1 cellular context compared by ENCODE assay signal in the genomic region with DNA sequence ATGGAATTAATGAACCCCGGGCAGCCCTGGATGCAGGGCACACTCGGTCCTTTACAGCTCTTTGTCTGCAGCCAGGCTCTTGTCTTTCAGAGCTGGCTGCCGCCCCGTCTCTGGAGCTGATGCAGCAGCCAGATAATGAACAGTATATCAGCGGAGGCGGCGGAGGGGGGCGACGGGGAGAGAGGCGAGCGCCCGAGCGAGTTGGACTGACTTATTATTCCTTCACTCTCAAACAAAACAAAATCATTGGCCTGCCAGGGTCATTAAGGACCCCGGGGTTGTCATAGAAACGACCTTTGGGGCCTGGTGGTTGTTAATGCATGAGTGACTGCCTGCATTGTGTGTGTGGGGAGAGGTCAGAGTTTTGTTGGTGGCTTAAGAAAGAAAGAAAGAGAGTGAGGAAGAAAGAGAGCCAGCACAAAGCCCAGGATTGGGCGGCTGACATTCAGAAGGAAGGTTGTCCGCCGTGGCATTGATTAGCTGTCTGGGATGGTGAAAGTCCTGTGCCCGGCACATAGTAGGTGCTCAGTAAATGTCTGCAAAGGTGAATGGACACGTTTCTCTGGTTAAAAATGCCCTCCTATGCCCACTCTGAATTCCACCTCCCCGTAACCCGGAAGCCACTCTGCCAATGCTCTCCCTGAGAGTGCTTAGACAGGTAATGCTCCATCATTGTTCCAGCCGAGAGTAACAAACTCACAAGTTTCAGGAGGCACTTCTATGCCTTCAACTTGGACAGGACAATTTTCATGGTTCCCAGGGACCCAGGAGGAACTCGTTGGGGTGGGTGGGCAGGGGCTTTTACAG.
TF ChIP-seq lines count a peak whose summit lies in the region.

No MANE protein-coding gene starts in this region.

TF ChIP-seq in K562, 482 proteins besides CTCF, POLR2A, EP300 and RAD21 (continued from another document and continues in another):
- TF ChIP-seq, protein P1, sequence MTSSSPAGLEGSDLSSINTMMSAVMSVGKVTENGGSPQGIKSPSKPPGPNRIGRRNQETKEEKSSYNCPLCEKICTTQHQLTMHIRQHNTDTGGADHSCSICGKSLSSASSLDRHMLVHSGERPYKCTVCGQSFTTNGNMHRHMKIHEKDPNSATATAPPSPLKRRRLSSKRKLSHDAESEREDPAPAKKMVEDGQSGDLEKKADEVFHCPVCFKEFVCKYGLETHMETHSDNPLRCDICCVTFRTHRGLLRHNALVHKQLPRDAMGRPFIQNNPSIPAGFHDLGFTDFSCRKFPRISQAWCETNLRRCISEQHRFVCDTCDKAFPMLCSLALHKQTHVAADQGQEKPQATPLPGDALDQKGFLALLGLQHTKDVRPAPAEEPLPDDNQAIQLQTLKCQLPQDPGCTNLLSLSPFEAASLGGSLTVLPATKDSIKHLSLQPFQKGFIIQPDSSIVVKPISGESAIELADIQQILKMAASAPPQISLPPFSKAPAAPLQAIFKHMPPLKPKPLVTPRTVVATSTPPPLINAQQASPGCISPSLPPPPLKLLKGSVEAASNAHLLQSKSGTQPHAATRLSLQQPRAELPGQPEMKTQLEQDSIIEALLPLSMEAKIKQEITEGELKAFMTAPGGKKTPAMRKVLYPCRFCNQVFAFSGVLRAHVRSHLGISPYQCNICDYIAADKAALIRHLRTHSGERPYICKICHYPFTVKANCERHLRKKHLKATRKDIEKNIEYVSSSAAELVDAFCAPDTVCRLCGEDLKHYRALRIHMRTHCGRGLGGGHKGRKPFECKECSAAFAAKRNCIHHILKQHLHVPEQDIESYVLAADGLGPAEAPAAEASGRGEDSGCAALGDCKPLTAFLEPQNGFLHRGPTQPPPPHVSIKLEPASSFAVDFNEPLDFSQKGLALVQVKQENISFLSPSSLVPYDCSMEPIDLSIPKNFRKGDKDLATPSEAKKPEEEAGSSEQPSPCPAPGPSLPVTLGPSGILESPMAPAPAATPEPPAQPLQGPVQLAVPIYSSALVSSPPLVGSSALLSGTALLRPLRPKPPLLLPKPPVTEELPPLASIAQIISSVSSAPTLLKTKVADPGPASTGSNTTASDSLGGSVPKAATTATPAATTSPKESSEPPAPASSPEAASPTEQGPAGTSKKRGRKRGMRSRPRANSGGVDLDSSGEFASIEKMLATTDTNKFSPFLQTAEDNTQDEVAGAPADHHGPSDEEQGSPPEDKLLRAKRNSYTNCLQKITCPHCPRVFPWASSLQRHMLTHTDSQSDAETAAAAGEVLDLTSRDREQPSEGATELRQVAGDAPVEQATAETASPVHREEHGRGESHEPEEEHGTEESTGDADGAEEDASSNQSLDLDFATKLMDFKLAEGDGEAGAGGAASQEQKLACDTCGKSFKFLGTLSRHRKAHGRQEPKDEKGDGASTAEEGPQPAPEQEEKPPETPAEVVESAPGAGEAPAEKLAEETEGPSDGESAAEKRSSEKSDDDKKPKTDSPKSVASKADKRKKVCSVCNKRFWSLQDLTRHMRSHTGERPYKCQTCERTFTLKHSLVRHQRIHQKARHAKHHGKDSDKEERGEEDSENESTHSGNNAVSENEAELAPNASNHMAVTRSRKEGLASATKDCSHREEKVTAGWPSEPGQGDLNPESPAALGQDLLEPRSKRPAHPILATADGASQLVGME (CRISPR knock-in tag; IDR thresholded peaks at IDR 0.05): no peak
- TF ChIP-seq SNRNP70 (optimal IDR thresholded peaks at IDR 0.05; ENCODE audit: low read depth, low read length) (peak; percentile 45), RFX1 (IDR thresholded peaks at IDR 0.05) (peak; percentile 56), NR2C2 (CRISPR knock-in tag; IDR thresholded peaks at IDR 0.05) (no peak), NR2C2 (tag; IDR thresholded peaks at IDR 0.05) (0 out of 2 replicates have a peak, but pooled peaks have one; percentile 10), ZNF134 (CRISPR knock-in tag; conservative IDR thresholded peaks at IDR 0.05) (no peak), KAT8 (IDR thresholded peaks at IDR 0.05; ENCODE audit: low read depth) (no peak), CHD2 (IDR thresholded peaks at IDR 0.05; ENCODE audit: low read depth, low read length) (no peak), RFX5 (IDR thresholded peaks at IDR 0.05; ENCODE audit: low read depth, low read length) (no peak), MTA1 (IDR thresholded peaks at IDR 0.05; ENCODE audit: borderline replicate concordance) (no peak), CBX8 (IDR thresholded peaks at IDR 0.05; ENCODE audit: borderline replicate concordance, extremely low read depth, low read depth, low read length, poor library complexity, severe bottlenecking) (no peak), ATF7 (IDR thresholded peaks at IDR 0.05) (no peak), BCOR (IDR thresholded peaks at IDR 0.05) (no peak), ARNT (IDR thresholded peaks at IDR 0.05) (no peak), HMG20A (CRISPR knock-in tag; conservative IDR thresholded peaks at IDR 0.05) (no peak), EZH2 (IDR thresholded peaks at IDR 0.05; ENCODE audit: borderline replicate concordance, low read depth, low read length) (no peak), TAF15 (IDR thresholded peaks at IDR 0.05; ENCODE audit: low read depth, low read length) (no peak), FUS (optimal IDR thresholded peaks at IDR 0.05; ENCODE audit: low read depth, low read length) (no peak), MXI1 (IDR thresholded peaks at IDR 0.05; ENCODE audit: low read depth, low read length) (no peak), IRF2 (CRISPR knock-in tag; IDR thresholded peaks at IDR 0.05) (no peak), EGR1 (conservative IDR thresholded peaks at IDR 0.05) (0 out of 2 replicates have a peak, but pooled peaks have one; percentile 16), PHTF2 (CRISPR knock-in tag; IDR thresholded peaks at IDR 0.05) (no peak), FOXK1 (CRISPR knock-in tag; IDR thresholded peaks at IDR 0.05; ENCODE audit: borderline replicate concordance) (no peak), SNIP1 (IDR thresholded peaks at IDR 0.05; ENCODE audit: low read depth) (no peak), ZKSCAN1 (IDR thresholded peaks at IDR 0.05; ENCODE audit: low read depth, low read length) (peak; percentile 85), CAMTA2 (CRISPR knock-in tag; conservative IDR thresholded peaks at IDR 0.05) (no peak)
- TF ChIP-seq, protein P2, sequence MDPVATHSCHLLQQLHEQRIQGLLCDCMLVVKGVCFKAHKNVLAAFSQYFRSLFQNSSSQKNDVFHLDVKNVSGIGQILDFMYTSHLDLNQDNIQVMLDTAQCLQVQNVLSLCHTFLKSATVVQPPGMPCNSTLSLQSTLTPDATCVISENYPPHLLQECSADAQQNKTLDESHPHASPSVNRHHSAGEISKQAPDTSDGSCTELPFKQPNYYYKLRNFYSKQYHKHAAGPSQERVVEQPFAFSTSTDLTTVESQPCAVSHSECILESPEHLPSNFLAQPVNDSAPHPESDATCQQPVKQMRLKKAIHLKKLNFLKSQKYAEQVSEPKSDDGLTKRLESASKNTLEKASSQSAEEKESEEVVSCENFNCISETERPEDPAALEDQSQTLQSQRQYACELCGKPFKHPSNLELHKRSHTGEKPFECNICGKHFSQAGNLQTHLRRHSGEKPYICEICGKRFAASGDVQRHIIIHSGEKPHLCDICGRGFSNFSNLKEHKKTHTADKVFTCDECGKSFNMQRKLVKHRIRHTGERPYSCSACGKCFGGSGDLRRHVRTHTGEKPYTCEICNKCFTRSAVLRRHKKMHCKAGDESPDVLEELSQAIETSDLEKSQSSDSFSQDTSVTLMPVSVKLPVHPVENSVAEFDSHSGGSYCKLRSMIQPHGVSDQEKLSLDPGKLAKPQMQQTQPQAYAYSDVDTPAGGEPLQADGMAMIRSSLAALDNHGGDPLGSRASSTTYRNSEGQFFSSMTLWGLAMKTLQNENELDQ (CRISPR knock-in tag; IDR thresholded peaks at IDR 0.05; ENCODE audit: borderline replicate concordance): no peak
- TF ChIP-seq, protein P3, sequence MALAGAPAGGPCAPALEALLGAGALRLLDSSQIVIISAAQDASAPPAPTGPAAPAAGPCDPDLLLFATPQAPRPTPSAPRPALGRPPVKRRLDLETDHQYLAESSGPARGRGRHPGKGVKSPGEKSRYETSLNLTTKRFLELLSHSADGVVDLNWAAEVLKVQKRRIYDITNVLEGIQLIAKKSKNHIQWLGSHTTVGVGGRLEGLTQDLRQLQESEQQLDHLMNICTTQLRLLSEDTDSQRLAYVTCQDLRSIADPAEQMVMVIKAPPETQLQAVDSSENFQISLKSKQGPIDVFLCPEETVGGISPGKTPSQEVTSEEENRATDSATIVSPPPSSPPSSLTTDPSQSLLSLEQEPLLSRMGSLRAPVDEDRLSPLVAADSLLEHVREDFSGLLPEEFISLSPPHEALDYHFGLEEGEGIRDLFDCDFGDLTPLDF (CRISPR knock-in tag; IDR thresholded peaks at IDR 0.05): no peak
- TF ChIP-seq, protein P4, sequence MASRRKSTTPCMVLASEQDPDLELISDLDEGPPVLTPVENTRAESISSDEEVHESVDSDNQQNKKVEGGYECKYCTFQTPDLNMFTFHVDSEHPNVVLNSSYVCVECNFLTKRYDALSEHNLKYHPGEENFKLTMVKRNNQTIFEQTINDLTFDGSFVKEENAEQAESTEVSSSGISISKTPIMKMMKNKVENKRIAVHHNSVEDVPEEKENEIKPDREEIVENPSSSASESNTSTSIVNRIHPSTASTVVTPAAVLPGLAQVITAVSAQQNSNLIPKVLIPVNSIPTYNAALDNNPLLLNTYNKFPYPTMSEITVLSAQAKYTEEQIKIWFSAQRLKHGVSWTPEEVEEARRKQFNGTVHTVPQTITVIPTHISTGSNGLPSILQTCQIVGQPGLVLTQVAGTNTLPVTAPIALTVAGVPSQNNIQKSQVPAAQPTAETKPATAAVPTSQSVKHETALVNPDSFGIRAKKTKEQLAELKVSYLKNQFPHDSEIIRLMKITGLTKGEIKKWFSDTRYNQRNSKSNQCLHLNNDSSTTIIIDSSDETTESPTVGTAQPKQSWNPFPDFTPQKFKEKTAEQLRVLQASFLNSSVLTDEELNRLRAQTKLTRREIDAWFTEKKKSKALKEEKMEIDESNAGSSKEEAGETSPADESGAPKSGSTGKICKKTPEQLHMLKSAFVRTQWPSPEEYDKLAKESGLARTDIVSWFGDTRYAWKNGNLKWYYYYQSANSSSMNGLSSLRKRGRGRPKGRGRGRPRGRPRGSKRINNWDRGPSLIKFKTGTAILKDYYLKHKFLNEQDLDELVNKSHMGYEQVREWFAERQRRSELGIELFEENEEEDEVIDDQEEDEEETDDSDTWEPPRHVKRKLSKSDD (conservative IDR thresholded peaks at IDR 0.05; ENCODE audit: low read length): no peak
- TF ChIP-seq, protein P5, sequence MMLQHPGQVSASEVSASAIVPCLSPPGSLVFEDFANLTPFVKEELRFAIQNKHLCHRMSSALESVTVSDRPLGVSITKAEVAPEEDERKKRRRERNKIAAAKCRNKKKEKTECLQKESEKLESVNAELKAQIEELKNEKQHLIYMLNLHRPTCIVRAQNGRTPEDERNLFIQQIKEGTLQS (IDR thresholded peaks at IDR 0.05): no peak
- TF ChIP-seq, protein P5 (CRISPR knock-in tag; conservative IDR thresholded peaks at IDR 0.05): no peak
- TF ChIP-seq, protein P6, sequence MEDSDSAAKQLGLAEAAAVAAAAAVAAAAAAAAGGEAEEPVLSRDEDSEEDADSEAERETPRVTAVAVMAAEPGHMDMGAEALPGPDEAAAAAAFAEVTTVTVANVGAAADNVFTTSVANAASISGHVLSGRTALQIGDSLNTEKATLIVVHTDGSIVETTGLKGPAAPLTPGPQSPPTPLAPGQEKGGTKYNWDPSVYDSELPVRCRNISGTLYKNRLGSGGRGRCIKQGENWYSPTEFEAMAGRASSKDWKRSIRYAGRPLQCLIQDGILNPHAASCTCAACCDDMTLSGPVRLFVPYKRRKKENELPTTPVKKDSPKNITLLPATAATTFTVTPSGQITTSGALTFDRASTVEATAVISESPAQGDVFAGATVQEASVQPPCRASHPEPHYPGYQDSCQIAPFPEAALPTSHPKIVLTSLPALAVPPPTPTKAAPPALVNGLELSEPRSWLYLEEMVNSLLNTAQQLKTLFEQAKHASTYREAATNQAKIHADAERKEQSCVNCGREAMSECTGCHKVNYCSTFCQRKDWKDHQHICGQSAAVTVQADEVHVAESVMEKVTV (CRISPR knock-in tag; IDR thresholded peaks at IDR 0.05): no peak
- TF ChIP-seq, protein P7, sequence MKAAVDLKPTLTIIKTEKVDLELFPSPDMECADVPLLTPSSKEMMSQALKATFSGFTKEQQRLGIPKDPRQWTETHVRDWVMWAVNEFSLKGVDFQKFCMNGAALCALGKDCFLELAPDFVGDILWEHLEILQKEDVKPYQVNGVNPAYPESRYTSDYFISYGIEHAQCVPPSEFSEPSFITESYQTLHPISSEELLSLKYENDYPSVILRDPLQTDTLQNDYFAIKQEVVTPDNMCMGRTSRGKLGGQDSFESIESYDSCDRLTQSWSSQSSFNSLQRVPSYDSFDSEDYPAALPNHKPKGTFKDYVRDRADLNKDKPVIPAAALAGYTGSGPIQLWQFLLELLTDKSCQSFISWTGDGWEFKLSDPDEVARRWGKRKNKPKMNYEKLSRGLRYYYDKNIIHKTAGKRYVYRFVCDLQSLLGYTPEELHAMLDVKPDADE (conservative IDR thresholded peaks at IDR 0.05; ENCODE audit: control insufficient read depth, low read depth, low read length): no peak
- TF ChIP-seq, protein P8, sequence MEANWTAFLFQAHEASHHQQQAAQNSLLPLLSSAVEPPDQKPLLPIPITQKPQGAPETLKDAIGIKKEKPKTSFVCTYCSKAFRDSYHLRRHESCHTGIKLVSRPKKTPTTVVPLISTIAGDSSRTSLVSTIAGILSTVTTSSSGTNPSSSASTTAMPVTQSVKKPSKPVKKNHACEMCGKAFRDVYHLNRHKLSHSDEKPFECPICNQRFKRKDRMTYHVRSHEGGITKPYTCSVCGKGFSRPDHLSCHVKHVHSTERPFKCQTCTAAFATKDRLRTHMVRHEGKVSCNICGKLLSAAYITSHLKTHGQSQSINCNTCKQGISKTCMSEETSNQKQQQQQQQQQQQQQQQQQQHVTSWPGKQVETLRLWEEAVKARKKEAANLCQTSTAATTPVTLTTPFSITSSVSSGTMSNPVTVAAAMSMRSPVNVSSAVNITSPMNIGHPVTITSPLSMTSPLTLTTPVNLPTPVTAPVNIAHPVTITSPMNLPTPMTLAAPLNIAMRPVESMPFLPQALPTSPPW (CRISPR knock-in tag; IDR thresholded peaks at IDR 0.05): peak; percentile 91
- TF ChIP-seq, protein P9, sequence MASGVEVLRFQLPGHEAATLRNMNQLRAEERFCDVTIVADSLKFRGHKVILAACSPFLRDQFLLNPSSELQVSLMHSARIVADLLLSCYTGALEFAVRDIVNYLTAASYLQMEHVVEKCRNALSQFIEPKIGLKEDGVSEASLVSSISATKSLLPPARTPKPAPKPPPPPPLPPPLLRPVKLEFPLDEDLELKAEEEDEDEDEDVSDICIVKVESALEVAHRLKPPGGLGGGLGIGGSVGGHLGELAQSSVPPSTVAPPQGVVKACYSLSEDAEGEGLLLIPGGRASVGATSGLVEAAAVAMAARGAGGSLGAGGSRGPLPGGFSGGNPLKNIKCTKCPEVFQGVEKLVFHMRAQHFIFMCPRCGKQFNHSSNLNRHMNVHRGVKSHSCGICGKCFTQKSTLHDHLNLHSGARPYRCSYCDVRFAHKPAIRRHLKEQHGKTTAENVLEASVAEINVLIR (CRISPR knock-in tag; IDR thresholded peaks at IDR 0.05): no peak
- TF ChIP-seq, protein P10, sequence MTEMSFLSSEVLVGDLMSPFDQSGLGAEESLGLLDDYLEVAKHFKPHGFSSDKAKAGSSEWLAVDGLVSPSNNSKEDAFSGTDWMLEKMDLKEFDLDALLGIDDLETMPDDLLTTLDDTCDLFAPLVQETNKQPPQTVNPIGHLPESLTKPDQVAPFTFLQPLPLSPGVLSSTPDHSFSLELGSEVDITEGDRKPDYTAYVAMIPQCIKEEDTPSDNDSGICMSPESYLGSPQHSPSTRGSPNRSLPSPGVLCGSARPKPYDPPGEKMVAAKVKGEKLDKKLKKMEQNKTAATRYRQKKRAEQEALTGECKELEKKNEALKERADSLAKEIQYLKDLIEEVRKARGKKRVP (CRISPR knock-in tag; IDR thresholded peaks at IDR 0.05): no peak
